Comparison of ENCODE assay signal across 1 cellular context in the genomic region with DNA sequence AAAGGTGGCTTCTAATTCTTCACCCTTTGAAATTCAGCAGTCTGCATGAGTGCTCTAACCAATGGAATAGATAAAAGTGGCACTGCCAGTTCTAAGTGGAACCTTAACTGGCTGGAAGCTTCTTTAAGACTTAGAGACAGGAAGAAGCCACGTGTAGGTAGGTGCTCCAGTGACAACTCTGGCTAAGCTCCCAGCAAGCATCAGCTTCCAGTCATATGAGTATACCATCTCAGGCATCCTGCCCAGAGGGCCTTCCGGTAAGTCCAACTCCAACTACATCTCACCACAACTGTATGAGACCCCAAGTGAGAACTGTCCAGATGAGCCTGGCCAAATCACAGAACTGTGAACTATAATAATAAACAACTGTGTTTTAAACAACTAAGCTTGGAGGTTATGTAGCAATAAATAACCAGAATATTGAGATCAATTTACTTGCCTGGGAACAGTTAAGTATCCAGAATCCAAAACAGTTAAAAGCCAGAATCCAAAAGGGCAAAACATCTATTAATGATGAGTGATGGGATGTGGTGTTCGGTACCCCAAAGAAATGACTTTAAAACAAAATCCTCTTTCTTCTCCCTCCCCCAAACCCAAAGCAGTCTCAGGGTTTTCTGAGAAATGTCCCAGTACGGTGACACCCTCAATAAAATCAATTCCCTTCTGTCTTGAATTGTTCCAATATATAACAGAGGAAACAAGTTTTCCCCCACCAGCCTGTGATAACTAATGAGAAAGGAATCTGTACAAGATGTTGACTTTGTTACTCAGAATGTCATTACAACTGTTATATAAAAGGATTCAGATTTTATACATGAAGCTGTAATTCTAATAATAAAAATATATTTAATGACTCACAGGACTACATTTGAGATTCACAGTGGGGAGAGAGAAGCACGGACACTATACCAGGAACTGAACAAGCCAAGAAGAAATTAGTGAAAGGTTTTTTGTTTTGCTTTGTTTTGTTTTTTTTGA.
TF ChIP-seq lines count a peak whose summit lies in the region.

No MANE protein-coding gene starts in this region.

TF ChIP-seq in A549, 52 proteins besides CTCF, POLR2A, EP300 and RAD21 (continued from another document):
- TF ChIP-seq, protein P1, sequence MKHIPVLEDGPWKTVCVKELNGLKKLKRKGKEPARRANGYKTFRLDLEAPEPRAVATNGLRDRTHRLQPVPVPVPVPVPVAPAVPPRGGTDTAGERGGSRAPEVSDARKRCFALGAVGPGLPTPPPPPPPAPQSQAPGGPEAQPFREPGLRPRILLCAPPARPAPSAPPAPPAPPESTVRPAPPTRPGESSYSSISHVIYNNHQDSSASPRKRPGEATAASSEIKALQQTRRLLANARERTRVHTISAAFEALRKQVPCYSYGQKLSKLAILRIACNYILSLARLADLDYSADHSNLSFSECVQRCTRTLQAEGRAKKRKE (CRISPR knock-in tag; IDR thresholded peaks at IDR 0.05; ENCODE audit: low read depth) = no peak
- TF ChIP-seq CBX2 (IDR thresholded peaks at IDR 0.05; ENCODE audit: borderline replicate concordance, low read depth) (no peak), RFX5 (IDR thresholded peaks at IDR 0.05) (no peak), TFCP2L1 (CRISPR knock-in tag; IDR thresholded peaks at IDR 0.05) (no peak), MAFK (IDR thresholded peaks at IDR 0.05; ENCODE audit: partially characterized antibody) (no peak), ZSCAN20 (CRISPR knock-in tag; IDR thresholded peaks at IDR 0.05) (no peak), ZNF302 (CRISPR knock-in tag; IDR thresholded peaks at IDR 0.05) (no peak), FOSL2 (IDR thresholded peaks at IDR 0.05) (0 out of 2 replicates have a peak, but pooled peaks have one; percentile 29), FOSL2 (CRISPR knock-in tag; IDR thresholded peaks at IDR 0.05) (peak; percentile 68), KDM1A (IDR thresholded peaks at IDR 0.05; ENCODE audit: low read depth) (no peak), NFE2L2 (conservative IDR thresholded peaks at IDR 0.05; ENCODE audit: low read length) (no peak), GATA3 (IDR thresholded peaks at IDR 0.05; ENCODE audit: borderline replicate concordance) (peak; percentile 37; the same call in 1 of the 2 replicates)
- TF ChIP-seq, protein P2, sequence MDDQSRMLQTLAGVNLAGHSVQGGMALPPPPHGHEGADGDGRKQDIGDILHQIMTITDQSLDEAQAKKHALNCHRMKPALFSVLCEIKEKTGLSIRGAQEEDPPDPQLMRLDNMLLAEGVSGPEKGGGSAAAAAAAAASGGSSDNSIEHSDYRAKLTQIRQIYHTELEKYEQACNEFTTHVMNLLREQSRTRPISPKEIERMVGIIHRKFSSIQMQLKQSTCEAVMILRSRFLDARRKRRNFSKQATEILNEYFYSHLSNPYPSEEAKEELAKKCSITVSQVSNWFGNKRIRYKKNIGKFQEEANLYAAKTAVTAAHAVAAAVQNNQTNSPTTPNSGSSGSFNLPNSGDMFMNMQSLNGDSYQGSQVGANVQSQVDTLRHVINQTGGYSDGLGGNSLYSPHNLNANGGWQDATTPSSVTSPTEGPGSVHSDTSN (IDR thresholded peaks at IDR 0.05) = no peak
- TF ChIP-seq, protein P3, sequence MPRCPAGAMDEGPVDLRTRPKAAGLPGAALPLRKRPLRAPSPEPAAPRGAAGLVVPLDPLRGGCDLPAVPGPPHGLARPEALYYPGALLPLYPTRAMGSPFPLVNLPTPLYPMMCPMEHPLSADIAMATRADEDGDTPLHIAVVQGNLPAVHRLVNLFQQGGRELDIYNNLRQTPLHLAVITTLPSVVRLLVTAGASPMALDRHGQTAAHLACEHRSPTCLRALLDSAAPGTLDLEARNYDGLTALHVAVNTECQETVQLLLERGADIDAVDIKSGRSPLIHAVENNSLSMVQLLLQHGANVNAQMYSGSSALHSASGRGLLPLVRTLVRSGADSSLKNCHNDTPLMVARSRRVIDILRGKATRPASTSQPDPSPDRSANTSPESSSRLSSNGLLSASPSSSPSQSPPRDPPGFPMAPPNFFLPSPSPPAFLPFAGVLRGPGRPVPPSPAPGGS (IDR thresholded peaks at IDR 0.05) = no peak
